In the genomic region with DNA sequence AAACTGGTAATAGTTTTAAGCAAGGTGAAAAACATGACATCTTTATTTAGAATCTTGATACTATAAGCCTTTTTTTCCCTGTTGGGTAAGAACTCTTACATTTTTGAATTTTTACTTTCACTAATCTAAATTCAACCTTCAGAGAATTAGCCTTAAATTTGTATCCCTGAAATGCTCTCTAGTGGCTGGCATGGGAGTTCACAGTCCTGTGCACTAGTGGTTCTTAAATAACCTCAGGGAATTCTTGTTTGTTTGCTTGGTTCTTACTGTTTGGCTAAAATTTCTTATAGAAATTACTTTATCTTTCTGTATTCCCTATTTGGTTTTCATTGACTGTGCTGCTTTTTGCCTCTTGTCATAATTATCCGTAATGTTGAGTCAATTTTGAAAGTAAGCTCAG, we compare ENCODE assay signal across 1 cellular context.
TF ChIP-seq lines count a peak whose summit lies in the region.

No MANE protein-coding gene starts in this region.

TF ChIP-seq in liver, 16 proteins besides CTCF, POLR2A, EP300 and RAD21 (continued from another document):
- TF ChIP-seq, protein P1, sequence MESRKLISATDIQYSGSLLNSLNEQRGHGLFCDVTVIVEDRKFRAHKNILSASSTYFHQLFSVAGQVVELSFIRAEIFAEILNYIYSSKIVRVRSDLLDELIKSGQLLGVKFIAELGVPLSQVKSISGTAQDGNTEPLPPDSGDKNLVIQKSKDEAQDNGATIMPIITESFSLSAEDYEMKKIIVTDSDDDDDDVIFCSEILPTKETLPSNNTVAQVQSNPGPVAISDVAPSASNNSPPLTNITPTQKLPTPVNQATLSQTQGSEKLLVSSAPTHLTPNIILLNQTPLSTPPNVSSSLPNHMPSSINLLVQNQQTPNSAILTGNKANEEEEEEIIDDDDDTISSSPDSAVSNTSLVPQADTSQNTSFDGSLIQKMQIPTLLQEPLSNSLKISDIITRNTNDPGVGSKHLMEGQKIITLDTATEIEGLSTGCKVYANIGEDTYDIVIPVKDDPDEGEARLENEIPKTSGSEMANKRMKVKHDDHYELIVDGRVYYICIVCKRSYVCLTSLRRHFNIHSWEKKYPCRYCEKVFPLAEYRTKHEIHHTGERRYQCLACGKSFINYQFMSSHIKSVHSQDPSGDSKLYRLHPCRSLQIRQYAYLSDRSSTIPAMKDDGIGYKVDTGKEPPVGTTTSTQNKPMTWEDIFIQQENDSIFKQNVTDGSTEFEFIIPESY (IDR thresholded peaks at IDR 0.05): no peak
- no peak for TF ChIP-seq NR2F2 (IDR thresholded peaks at IDR 0.05)
- TF ChIP-seq TAF1 (conservative IDR thresholded peaks at IDR 0.05): no peak
- TF ChIP-seq HNF4G (IDR thresholded peaks at IDR 0.05): no peak
- no peak for TF ChIP-seq EGR1 (IDR thresholded peaks at IDR 0.05; ENCODE audit: low read depth in 2 of 2)
- TF ChIP-seq FOXA1 (IDR thresholded peaks at IDR 0.05): no peak
- TF ChIP-seq FOXA2 (IDR thresholded peaks at IDR 0.05): no peak
- no peak for TF ChIP-seq YY1 (IDR thresholded peaks at IDR 0.05)
- TF ChIP-seq, protein P2, sequence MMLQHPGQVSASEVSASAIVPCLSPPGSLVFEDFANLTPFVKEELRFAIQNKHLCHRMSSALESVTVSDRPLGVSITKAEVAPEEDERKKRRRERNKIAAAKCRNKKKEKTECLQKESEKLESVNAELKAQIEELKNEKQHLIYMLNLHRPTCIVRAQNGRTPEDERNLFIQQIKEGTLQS (IDR thresholded peaks at IDR 0.05): no peak
- no peak for TF ChIP-seq RXRA (IDR thresholded peaks at IDR 0.05)
- TF ChIP-seq GABPA (IDR thresholded peaks at IDR 0.05 in 1 of 2, conservative IDR thresholded peaks at IDR 0.05 in 1 of 2): no peak
